ENCODE assay signal across 34 cellular contexts in genomic region chr6:151666526-151666925, GRCh38.
"Had no signal": no experiment of that assay in that cellular context is flagged by ENCODE, and none has a peak within 500 bp of the region (broad histone marks: within the 10 kb centered on the region; RNA-seq: fewer than 3 reads in every experiment).

No MANE protein-coding gene starts in this region.

- H3K9me3 ChIP-seq: MG63 had no signal

- H3K27ac ChIP-seq: KMS-11 had no signal

- H3K9ac ChIP-seq: KMS-11 had no signal

- H3K36me3 ChIP-seq: MG63 had no signal

- H3K4me2 ChIP-seq: KMS-11 had no signal

- DNase-seq: Karpas-422, Kasumi-1, MG63, MM.1S, MV-4-11, NCI-H1048, NCI-H1092, NCI-H1092 treated with DMSO at 0.1 percent for 48 hours, NCI-H1105, NCI-H1105 treated with DMSO at 0.1 percent for 48 hours, NCI-H1417, NCI-H1417 treated with DMSO at 0.1 percent for 48 hours, NCI-H1436, NCI-H1436 treated with DMSO at 0.1 percent for 48 hours, NCI-H146, NCI-H1694, NCI-H1694 treated with DMSO at 0.1 percent for 48 hours, NCI-H187, NCI-H187 treated with DMSO at 0.1 percent for 48 hours, NCI-H1930, NCI-H2029, NCI-H2029 treated with DMSO at 0.1 percent for 48 hours, NCI-H2081, NCI-H2081 treated with DMSO at 0.1 percent for 48 hours, NCI-H2107, NCI-H2171, NCI-H2171 treated with DMSO at 0.1 percent for 48 hours, NCI-H2227 treated with DMSO at 0.1 percent for 48 hours, NCI-H226, NCI-H345, NCI-H446, NCI-H446 treated with DMSO at 0.1 percent for 48 hours, NCI-H510A had no signal

- H3K27me3 ChIP-seq: MG63 had no signal

- H3K4me3 ChIP-seq: MG63 had no signal
